8 cellular contexts compared by ENCODE assay signal in genomic region chr9:34377402-34377741, GRCh38. TPM values are rescaled to one million over a fixed set of nuclear protein-coding genes. Genes with fewer than 3 reads are reported as not detected.
DNase-seq lines count a peak whose midpoint lies in the region; ATAC-seq and TF ChIP-seq lines count a peak whose summit lies in the region.

No MANE protein-coding gene starts in this region.

- H3K9me3 ChIP-seq in OCI-LY1 (ENCODE audit: low read length): no peaks in the 10 kb centered on the region
- H3K9me3 ChIP-seq in neural cell (ENCODE audit: low read length): peaks cover 1% of the 10 kb centered on the region

- H3K9me2 ChIP-seq in OCI-LY1 (ENCODE audit: low read depth, low read length) (no peaks in the 10 kb centered on the region), neural cell (ENCODE audit: insufficient read depth, low read length) (no peaks in the 10 kb centered on the region)

- H3K79me2 ChIP-seq in OCI-LY1 (ENCODE audit: insufficient read depth, low read length) (no peaks in the 10 kb centered on the region), neural cell (replicated peaks; ENCODE audit: insufficient read depth, low read length) (no peaks in the 10 kb centered on the region)

- DNase-seq in DMS53 (lab: John Stamatoyannopoulos, UW) (peak; percentile 80), epithelial cell of esophagus (ENCODE audit: low read depth) (no peak), GM19238 (ENCODE audit: insufficient read length, low spot score) (no peak), DMS153 (lab: John Stamatoyannopoulos, UW) (no peak)
- no peak for DNase-seq in stimulated activated CD4-positive, alpha-beta T cell treated with anti-CD3 and anti-CD28 coated beads, Interleukin-4, amount 100 ng/mL, for 1 hour

- peaks cover 36% of the 10 kb centered on the region for H3K4me1 ChIP-seq in OCI-LY1 (ENCODE audit: insufficient read depth, low read length, severe bottlenecking)

- H3K27ac ChIP-seq in OCI-LY1 (ENCODE audit: low read depth, low read length, poor library complexity, severe bottlenecking): no peak overlapping the region
- no peak overlapping the region for H3K27ac ChIP-seq in neural cell (ENCODE audit: low read length)

- TF ChIP-seq CTCF in OCI-LY1 (IDR thresholded peaks at IDR 0.05; ENCODE audit: low read length) (no peak), epithelial cell of esophagus (IDR thresholded peaks at IDR 0.05; ENCODE audit: insufficient read depth, low read depth, low read length, missing control alignments) (no peak), neural cell (IDR thresholded peaks at IDR 0.05; ENCODE audit: poor library complexity, severe bottlenecking) (no peak)

- peak overlapping the region; percentile 75 for H3K4me3 ChIP-seq in OCI-LY1 (ENCODE audit: low read depth, low read length, poor library complexity, severe bottlenecking)
- peak overlapping the region; percentile 69 for H3K4me3 ChIP-seq in epithelial cell of esophagus (ENCODE audit: low read length)
- H3K4me3 ChIP-seq in neural cell (ENCODE audit: low read length): peak overlapping the region; percentile 94

- TF ChIP-seq RAD21 in neural cell (conservative IDR thresholded peaks at IDR 0.05): no peak

- H3F3A ChIP-seq in OCI-LY1 (ENCODE audit: insufficient read depth, low read length): no peaks in the 10 kb centered on the region; the same call in 1 of the 2 replicates
- H3F3A ChIP-seq in neural cell (ENCODE audit: insufficient read depth, low read length, poor library complexity, severe bottlenecking): no peaks in the 10 kb centered on the region

- TF ChIP-seq EP300 in neural cell (conservative IDR thresholded peaks at IDR 0.05; ENCODE audit: poor library complexity, severe bottlenecking): no peak

- peak overlapping the region; percentile 85 for H3K4me2 ChIP-seq in OCI-LY1 (ENCODE audit: low read length)
- H3K4me2 ChIP-seq in neural cell (ENCODE audit: low read length): peak overlapping the region; percentile 62

- H3K36me3 ChIP-seq in OCI-LY1 (ENCODE audit: insufficient read depth, low read length): peaks cover under 1% of the 10 kb centered on the region; the same call in 1 of the 2 replicates
- H3K36me3 ChIP-seq in neural cell (ENCODE audit: insufficient read depth, low read length): no peaks in the 10 kb centered on the region

- H4K20me1 ChIP-seq in OCI-LY1 (ENCODE audit: insufficient read depth, low read length): no peaks in the 10 kb centered on the region
- H4K20me1 ChIP-seq in neural cell (ENCODE audit: insufficient read depth): no peaks in the 10 kb centered on the region

- H2AFZ ChIP-seq in OCI-LY1 (ENCODE audit: low read length) (no peak overlapping the region), neural cell (ENCODE audit: low read depth, low read length) (no peak overlapping the region)

- peak overlapping the region; percentile 55; the same call in 1 of the 2 replicates for H3K9ac ChIP-seq in OCI-LY1 (ENCODE audit: low read length)
- H3K9ac ChIP-seq in neural cell (ENCODE audit: low read length): peak overlapping the region; percentile 72

- no peak for ATAC-seq in HG03432 (IDR thresholded peaks at IDR 0.05; ENCODE audit: unreplicated experiment)

- H3K27me3 ChIP-seq in OCI-LY1 (ENCODE audit: insufficient read depth, low read length) (no peaks in the 10 kb centered on the region), neural cell (ENCODE audit: insufficient read depth, low read depth, low read length) (peaks cover 26% of the 10 kb centered on the region)

TF ChIP-seq in neural cell, 6 proteins besides CTCF, POLR2A, EP300 and RAD21:
- TF ChIP-seq TAF1 (IDR thresholded peaks at IDR 0.05; ENCODE audit: low read depth) (peak; percentile 42), EZH2 (IDR thresholded peaks at IDR 0.05; ENCODE audit: borderline replicate concordance, insufficient read depth, low read length, poor library complexity, severe bottlenecking) (no peak)

RNA-seq across cellular contexts. Expression of gene MYORG, which starts 0.7 kb away (rescaled TPM):
- 0.58 and 1.0 TPM in 2 replicates for polyA plus RNA-seq in neural cell
- polyA minus RNA-seq in neural cell: 1.2 and 1.6 TPM in 2 replicates

RNA-seq across cellular contexts. Expression of gene NUDT2, which starts 48.0 kb away (rescaled TPM):
- 62.6 and 88.3 TPM in 2 replicates for polyA plus RNA-seq in neural cell
- 20.0 and 21.4 TPM in 2 replicates for polyA minus RNA-seq in neural cell

RNA-seq across cellular contexts. Expression of gene KIF24, which starts 48.3 kb away (rescaled TPM):
- 0.19 and 0.36 TPM in 2 replicates for polyA plus RNA-seq in neural cell
- 1.2 and 1.5 TPM in 2 replicates for polyA minus RNA-seq in neural cell
